ENCODE assay signal across 8 cellular contexts in the genomic region with DNA sequence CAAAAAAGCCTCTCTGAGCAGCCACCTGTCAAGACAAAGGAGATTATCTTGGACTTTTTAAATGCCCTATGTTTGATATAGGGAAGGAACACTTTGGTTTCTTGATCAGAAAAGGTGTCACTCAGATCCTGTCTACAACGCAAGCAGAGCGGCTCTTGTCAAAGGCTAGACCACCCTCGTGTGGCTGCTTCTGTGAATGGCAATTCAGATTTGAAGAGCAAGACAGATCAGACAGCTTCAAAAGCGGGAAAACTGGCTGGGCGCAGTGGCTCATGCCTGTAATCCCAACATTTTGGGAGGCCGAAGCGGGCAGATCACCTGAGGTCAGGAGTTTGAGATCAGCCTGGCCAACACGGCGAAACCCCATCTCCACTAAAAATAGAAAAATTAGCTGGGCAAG. TPM values are rescaled to one million over a fixed set of nuclear protein-coding genes. Genes with fewer than 3 reads are reported as not detected.
DNase-seq lines count a peak whose midpoint lies in the region; ATAC-seq and TF ChIP-seq lines count a peak whose summit lies in the region.

No MANE protein-coding gene starts in this region.

- peak; percentile 77 for TF ChIP-seq CTCF in lower lobe of right lung (IDR thresholded peaks at IDR 0.05)

- peaks cover 3% of the 10 kb centered on the region for H3K27me3 ChIP-seq in lower lobe of right lung (ENCODE audit: low read depth)

- no peak overlapping the region for H3K27ac ChIP-seq in lower lobe of right lung

- intact Hi-C loops in Right ventricle myocardium inferior (cut with DNase I), result loop anchor here (1.0 to 5.0 kb wide), 3 partner anchors 93 to 649 kb away; no protein-coding TSS in a partner anchor
- intact Hi-C loops in cardiac septum (cut with DNase I), result loop anchor here (2.0 to 10.0 kb wide), 4 partner anchors 196 to 1003 kb away; no protein-coding TSS in a partner anchor
- intact Hi-C loops in lower lobe of right lung (cut with DNase I), result no loop called here

- H3K9me3 ChIP-seq in lower lobe of right lung, result no peaks in the 10 kb centered on the region

- DNase-seq in Right ventricle myocardium inferior (ENCODE audit: missing footprints) (peak; percentile 76), cardiac septum (ENCODE audit: low spot score) (no peak), HuH-7.5 (ENCODE audit: low spot score) (peak; percentile 72), RPMI8226 (peak; percentile 60), dedifferentiated amniotic fluid mesenchymal stem cell (ENCODE audit: extremely low spot score) (peak; percentile 56), lower lobe of right lung (no peak), globus pallidus (ENCODE audit: low spot score) (no peak)

- peaks cover 7% of the 10 kb centered on the region for H3K4me1 ChIP-seq in lower lobe of right lung

- H3K4me3 ChIP-seq in lower lobe of right lung, result no peak overlapping the region

- ATAC-seq in Right ventricle myocardium inferior (peak; percentile 78), lower lobe of right lung (peak; percentile 63 to 87), GM18858 (IDR thresholded peaks at IDR 0.05; ENCODE audit: unreplicated experiment) (no peak)

- H3K36me3 ChIP-seq in lower lobe of right lung, result no peaks in the 10 kb centered on the region

RNA-seq across cellular contexts. Expression of a gene that starts 10.1 kb away (rescaled TPM):
- total RNA-seq in Right ventricle myocardium inferior (6.5 TPM), cardiac septum (10.6 TPM), lower lobe of right lung (14.8 TPM)

RNA-seq across cellular contexts. Expression of a gene that starts 21.5 kb away (rescaled TPM):
- total RNA-seq in Right ventricle myocardium inferior, result 20.6 TPM
- total RNA-seq in cardiac septum, result 25.7 TPM
- 14.8 TPM for total RNA-seq in lower lobe of right lung

Comparison
In these comparisons a context has a peak if more than half of its experiments do, and no peak if none do; other contexts are left out.
1. DNase-seq: peak in Right ventricle myocardium inferior (single experiment), HuH-7.5 (single experiment), RPMI8226 (single experiment) and dedifferentiated amniotic fluid mesenchymal stem cell (single experiment); none in cardiac septum (single experiment), lower lobe of right lung (single experiment) and globus pallidus (single experiment).